Comparison of ENCODE assay signal across 1 cellular context in the genomic region with DNA sequence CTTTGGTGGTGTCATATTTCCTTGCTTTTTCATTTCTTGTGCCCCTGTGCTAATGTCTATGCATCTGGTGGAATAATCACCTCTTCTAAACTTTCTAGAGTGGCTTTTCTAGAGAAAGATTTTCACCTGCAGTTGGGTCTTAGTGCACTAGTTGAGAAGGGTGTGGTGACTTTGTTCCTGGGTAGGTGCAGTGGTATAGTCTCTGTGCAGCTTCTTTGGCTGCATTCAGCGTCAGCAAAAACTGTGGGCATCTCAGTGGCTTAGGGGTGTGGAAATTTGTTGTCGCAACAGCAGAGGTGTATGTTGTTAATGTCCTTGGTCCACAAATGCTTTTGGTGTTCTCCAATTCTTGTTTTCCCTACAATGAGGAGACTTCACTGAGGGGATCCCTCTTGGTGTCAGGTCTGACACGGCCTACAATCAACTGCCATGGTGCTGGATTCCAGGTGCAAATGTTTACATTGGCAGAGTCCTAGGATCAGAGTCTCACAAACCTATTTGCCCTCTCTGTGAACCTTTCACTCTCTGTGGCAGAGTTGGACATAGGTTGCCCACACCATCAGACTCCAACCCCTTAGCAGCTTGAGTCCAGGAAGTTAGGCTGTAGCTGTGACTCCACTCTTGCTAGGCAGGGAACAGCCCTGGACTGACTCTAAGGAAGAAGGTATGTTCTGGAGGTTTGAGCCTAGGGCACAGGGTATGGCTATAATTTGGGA.
A peak's percentile ranks its signal among the peaks of the same experiment; 100 is the strongest.
TF ChIP-seq lines count a peak whose summit lies in the region.

No MANE protein-coding gene starts in this region.

TF ChIP-seq in HepG2, 621 proteins besides CTCF, POLR2A, EP300 and RAD21 (continued from another document and continues in another):
- TF ChIP-seq ZNF563 (CRISPR knock-in tag; IDR thresholded peaks at IDR 0.05) (no peak), ZNF747 (CRISPR knock-in tag; IDR thresholded peaks at IDR 0.05; ENCODE audit: borderline replicate concordance) (0 out of 2 replicates have a peak, but pooled peaks have one; percentile 43), ZNF367 (CRISPR knock-in tag; IDR thresholded peaks at IDR 0.05; ENCODE audit: borderline replicate concordance) (no peak), ZNF790 (CRISPR knock-in tag; IDR thresholded peaks at IDR 0.05; ENCODE audit: borderline replicate concordance) (no peak), TARDBP (CRISPR knock-in tag; IDR thresholded peaks at IDR 0.05) (no peak), ZNF709 (CRISPR knock-in tag; IDR thresholded peaks at IDR 0.05) (no peak), ZNF317 (CRISPR knock-in tag; IDR thresholded peaks at IDR 0.05) (peak; percentile 86; the same call in 1 of the 2 replicates), HES4 (CRISPR knock-in tag; IDR thresholded peaks at IDR 0.05; ENCODE audit: borderline replicate concordance) (no peak), MATR3 (CRISPR knock-in tag; IDR thresholded peaks at IDR 0.05) (no peak), ESRRA (CRISPR knock-in tag; IDR thresholded peaks at IDR 0.05; ENCODE audit: low read depth) (peak; percentile 42; the same call in 1 of the 2 replicates), SIN3B (IDR thresholded peaks at IDR 0.05; ENCODE audit: low read length) (no peak), ZNF333 (CRISPR knock-in tag; IDR thresholded peaks at IDR 0.05; ENCODE audit: borderline replicate concordance) (no peak), MIER3 (CRISPR knock-in tag; IDR thresholded peaks at IDR 0.05; ENCODE audit: borderline replicate concordance) (no peak), SAP130 (CRISPR knock-in tag; IDR thresholded peaks at IDR 0.05; ENCODE audit: low read depth) (peak; percentile 33; the same call in 1 of the 2 replicates), ZNF501 (CRISPR knock-in tag; IDR thresholded peaks at IDR 0.05) (peak; percentile 69; the same call in 1 of the 2 replicates), ZNF570 (CRISPR knock-in tag; IDR thresholded peaks at IDR 0.05; ENCODE audit: borderline replicate concordance) (no peak), ZNF382 (CRISPR knock-in tag; IDR thresholded peaks at IDR 0.05; ENCODE audit: borderline replicate concordance) (no peak), SP1 (IDR thresholded peaks at IDR 0.05) (no peak), SP1 (CRISPR knock-in tag; IDR thresholded peaks at IDR 0.05) (no peak), REPIN1 (CRISPR knock-in tag; IDR thresholded peaks at IDR 0.05; ENCODE audit: borderline replicate concordance, low read depth) (peak; percentile 64; the same call in 1 of the 2 replicates), ZNF101 (CRISPR knock-in tag; IDR thresholded peaks at IDR 0.05; ENCODE audit: borderline replicate concordance, low read depth) (no peak), IRF2 (CRISPR knock-in tag; IDR thresholded peaks at IDR 0.05) (peak; percentile 42; the same call in 1 of the 2 replicates), MAFK (conservative IDR thresholded peaks at IDR 0.05 in 1 of 2, IDR thresholded peaks at IDR 0.05 in 1 of 2; ENCODE audit: low read length in 2 of 2) (no peak), EHMT2 (IDR thresholded peaks at IDR 0.05; ENCODE audit: borderline replicate concordance, low read depth, low read length) (peak; percentile 64; the same call in 1 of the 2 replicates), SMYD3 (CRISPR knock-in tag; IDR thresholded peaks at IDR 0.05) (no peak), TBX3 (IDR thresholded peaks at IDR 0.05; ENCODE audit: borderline replicate concordance) (peak; percentile 62; the same call in 1 of the 2 replicates), ZNF292 (CRISPR knock-in tag; IDR thresholded peaks at IDR 0.05; ENCODE audit: borderline replicate concordance, low read depth) (peak; percentile 79; the same call in 1 of the 2 replicates), CHCHD3 (CRISPR knock-in tag; IDR thresholded peaks at IDR 0.05) (no peak), PCBP2 (optimal IDR thresholded peaks at IDR 0.05; ENCODE audit: low read depth, low read length, poor library complexity, severe bottlenecking) (no peak), THAP11 (CRISPR knock-in tag; IDR thresholded peaks at IDR 0.05) (0 out of 2 replicates have a peak, but pooled peaks have one; percentile 20), ZNF12 (CRISPR knock-in tag; IDR thresholded peaks at IDR 0.05) (no peak), ELF3 (CRISPR knock-in tag; IDR thresholded peaks at IDR 0.05) (peak; percentile 71; the same call in 1 of the 2 replicates), KLF9 (CRISPR knock-in tag; IDR thresholded peaks at IDR 0.05; ENCODE audit: low read depth) (no peak), BORCS8-MEF2B (CRISPR knock-in tag; IDR thresholded peaks at IDR 0.05) (no peak), TAF15 (IDR thresholded peaks at IDR 0.05; ENCODE audit: low read depth, low read length, poor library complexity, severe bottlenecking) (no peak), SNAPC2 (CRISPR knock-in tag; IDR thresholded peaks at IDR 0.05) (0 out of 2 replicates have a peak, but pooled peaks have one; percentile 40), FOXA3 (CRISPR knock-in tag; IDR thresholded peaks at IDR 0.05) (peak; percentile 77), ZNF788 (CRISPR knock-in tag; IDR thresholded peaks at IDR 0.05; ENCODE audit: borderline replicate concordance) (peak; percentile 85), ZKSCAN1 (IDR thresholded peaks at IDR 0.05; ENCODE audit: low read length) (no peak), FOXP1 (IDR thresholded peaks at IDR 0.05) (no peak), FOXP1 (CRISPR knock-in tag; IDR thresholded peaks at IDR 0.05) (peak; percentile 44; the same call in 1 of the 2 replicates), REL (CRISPR knock-in tag; conservative IDR thresholded peaks at IDR 0.05) (no peak)
- TF ChIP-seq, protein P1, sequence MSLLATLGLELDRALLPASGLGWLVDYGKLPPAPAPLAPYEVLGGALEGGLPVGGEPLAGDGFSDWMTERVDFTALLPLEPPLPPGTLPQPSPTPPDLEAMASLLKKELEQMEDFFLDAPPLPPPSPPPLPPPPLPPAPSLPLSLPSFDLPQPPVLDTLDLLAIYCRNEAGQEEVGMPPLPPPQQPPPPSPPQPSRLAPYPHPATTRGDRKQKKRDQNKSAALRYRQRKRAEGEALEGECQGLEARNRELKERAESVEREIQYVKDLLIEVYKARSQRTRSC (CRISPR knock-in tag; IDR thresholded peaks at IDR 0.05; ENCODE audit: low read depth) = no peak
- TF ChIP-seq, protein P2, sequence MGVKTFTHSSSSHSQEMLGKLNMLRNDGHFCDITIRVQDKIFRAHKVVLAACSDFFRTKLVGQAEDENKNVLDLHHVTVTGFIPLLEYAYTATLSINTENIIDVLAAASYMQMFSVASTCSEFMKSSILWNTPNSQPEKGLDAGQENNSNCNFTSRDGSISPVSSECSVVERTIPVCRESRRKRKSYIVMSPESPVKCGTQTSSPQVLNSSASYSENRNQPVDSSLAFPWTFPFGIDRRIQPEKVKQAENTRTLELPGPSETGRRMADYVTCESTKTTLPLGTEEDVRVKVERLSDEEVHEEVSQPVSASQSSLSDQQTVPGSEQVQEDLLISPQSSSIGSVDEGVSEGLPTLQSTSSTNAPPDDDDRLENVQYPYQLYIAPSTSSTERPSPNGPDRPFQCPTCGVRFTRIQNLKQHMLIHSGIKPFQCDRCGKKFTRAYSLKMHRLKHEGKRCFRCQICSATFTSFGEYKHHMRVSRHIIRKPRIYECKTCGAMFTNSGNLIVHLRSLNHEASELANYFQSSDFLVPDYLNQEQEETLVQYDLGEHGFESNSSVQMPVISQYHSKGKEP (CRISPR knock-in tag; IDR thresholded peaks at IDR 0.05) = no peak
- TF ChIP-seq, protein P3, sequence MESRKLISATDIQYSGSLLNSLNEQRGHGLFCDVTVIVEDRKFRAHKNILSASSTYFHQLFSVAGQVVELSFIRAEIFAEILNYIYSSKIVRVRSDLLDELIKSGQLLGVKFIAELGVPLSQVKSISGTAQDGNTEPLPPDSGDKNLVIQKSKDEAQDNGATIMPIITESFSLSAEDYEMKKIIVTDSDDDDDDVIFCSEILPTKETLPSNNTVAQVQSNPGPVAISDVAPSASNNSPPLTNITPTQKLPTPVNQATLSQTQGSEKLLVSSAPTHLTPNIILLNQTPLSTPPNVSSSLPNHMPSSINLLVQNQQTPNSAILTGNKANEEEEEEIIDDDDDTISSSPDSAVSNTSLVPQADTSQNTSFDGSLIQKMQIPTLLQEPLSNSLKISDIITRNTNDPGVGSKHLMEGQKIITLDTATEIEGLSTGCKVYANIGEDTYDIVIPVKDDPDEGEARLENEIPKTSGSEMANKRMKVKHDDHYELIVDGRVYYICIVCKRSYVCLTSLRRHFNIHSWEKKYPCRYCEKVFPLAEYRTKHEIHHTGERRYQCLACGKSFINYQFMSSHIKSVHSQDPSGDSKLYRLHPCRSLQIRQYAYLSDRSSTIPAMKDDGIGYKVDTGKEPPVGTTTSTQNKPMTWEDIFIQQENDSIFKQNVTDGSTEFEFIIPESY (CRISPR knock-in tag; IDR thresholded peaks at IDR 0.05) = no peak
- TF ChIP-seq, protein P4, sequence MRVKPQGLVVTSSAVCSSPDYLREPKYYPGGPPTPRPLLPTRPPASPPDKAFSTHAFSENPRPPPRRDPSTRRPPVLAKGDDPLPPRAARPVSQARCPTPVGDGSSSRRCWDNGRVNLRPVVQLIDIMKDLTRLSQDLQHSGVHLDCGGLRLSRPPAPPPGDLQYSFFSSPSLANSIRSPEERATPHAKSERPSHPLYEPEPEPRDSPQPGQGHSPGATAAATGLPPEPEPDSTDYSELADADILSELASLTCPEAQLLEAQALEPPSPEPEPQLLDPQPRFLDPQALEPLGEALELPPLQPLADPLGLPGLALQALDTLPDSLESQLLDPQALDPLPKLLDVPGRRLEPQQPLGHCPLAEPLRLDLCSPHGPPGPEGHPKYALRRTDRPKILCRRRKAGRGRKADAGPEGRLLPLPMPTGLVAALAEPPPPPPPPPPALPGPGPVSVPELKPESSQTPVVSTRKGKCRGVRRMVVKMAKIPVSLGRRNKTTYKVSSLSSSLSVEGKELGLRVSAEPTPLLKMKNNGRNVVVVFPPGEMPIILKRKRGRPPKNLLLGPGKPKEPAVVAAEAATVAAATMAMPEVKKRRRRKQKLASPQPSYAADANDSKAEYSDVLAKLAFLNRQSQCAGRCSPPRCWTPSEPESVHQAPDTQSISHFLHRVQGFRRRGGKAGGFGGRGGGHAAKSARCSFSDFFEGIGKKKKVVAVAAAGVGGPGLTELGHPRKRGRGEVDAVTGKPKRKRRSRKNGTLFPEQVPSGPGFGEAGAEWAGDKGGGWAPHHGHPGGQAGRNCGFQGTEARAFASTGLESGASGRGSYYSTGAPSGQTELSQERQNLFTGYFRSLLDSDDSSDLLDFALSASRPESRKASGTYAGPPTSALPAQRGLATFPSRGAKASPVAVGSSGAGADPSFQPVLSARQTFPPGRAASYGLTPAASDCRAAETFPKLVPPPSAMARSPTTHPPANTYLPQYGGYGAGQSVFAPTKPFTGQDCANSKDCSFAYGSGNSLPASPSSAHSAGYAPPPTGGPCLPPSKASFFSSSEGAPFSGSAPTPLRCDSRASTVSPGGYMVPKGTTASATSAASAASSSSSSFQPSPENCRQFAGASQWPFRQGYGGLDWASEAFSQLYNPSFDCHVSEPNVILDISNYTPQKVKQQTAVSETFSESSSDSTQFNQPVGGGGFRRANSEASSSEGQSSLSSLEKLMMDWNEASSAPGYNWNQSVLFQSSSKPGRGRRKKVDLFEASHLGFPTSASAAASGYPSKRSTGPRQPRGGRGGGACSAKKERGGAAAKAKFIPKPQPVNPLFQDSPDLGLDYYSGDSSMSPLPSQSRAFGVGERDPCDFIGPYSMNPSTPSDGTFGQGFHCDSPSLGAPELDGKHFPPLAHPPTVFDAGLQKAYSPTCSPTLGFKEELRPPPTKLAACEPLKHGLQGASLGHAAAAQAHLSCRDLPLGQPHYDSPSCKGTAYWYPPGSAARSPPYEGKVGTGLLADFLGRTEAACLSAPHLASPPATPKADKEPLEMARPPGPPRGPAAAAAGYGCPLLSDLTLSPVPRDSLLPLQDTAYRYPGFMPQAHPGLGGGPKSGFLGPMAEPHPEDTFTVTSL (CRISPR knock-in tag; IDR thresholded peaks at IDR 0.05; ENCODE audit: borderline replicate concordance) = peak; percentile 70; the same call in 1 of the 2 replicates
- TF ChIP-seq, protein P5, sequence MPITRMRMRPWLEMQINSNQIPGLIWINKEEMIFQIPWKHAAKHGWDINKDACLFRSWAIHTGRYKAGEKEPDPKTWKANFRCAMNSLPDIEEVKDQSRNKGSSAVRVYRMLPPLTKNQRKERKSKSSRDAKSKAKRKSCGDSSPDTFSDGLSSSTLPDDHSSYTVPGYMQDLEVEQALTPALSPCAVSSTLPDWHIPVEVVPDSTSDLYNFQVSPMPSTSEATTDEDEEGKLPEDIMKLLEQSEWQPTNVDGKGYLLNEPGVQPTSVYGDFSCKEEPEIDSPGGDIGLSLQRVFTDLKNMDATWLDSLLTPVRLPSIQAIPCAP (CRISPR knock-in tag; IDR thresholded peaks at IDR 0.05; ENCODE audit: low read depth) = no peak
- TF ChIP-seq, protein P6, sequence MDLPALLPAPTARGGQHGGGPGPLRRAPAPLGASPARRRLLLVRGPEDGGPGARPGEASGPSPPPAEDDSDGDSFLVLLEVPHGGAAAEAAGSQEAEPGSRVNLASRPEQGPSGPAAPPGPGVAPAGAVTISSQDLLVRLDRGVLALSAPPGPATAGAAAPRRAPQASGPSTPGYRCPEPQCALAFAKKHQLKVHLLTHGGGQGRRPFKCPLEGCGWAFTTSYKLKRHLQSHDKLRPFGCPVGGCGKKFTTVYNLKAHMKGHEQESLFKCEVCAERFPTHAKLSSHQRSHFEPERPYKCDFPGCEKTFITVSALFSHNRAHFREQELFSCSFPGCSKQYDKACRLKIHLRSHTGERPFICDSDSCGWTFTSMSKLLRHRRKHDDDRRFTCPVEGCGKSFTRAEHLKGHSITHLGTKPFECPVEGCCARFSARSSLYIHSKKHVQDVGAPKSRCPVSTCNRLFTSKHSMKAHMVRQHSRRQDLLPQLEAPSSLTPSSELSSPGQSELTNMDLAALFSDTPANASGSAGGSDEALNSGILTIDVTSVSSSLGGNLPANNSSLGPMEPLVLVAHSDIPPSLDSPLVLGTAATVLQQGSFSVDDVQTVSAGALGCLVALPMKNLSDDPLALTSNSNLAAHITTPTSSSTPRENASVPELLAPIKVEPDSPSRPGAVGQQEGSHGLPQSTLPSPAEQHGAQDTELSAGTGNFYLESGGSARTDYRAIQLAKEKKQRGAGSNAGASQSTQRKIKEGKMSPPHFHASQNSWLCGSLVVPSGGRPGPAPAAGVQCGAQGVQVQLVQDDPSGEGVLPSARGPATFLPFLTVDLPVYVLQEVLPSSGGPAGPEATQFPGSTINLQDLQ (CRISPR knock-in tag; IDR thresholded peaks at IDR 0.05) = no peak
- TF ChIP-seq, protein P7, sequence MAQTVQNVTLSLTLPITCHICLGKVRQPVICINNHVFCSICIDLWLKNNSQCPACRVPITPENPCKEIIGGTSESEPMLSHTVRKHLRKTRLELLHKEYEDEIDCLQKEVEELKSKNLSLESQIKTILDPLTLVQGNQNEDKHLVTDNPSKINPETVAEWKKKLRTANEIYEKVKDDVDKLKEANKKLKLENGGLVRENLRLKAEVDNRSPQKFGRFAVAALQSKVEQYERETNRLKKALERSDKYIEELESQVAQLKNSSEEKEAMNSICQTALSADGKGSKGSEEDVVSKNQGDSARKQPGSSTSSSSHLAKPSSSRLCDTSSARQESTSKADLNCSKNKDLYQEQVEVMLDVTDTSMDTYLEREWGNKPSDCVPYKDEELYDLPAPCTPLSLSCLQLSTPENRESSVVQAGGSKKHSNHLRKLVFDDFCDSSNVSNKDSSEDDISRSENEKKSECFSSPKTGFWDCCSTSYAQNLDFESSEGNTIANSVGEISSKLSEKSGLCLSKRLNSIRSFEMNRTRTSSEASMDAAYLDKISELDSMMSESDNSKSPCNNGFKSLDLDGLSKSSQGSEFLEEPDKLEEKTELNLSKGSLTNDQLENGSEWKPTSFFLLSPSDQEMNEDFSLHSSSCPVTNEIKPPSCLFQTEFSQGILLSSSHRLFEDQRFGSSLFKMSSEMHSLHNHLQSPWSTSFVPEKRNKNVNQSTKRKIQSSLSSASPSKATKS (CRISPR knock-in tag; IDR thresholded peaks at IDR 0.05) = no peak
- TF ChIP-seq, protein P8, sequence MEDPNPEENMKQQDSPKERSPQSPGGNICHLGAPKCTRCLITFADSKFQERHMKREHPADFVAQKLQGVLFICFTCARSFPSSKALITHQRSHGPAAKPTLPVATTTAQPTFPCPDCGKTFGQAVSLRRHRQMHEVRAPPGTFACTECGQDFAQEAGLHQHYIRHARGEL (CRISPR knock-in tag; IDR thresholded peaks at IDR 0.05) = no peak
